ENCODE assay signal across 29 cellular contexts in genomic region chr10:47317251-47317650, GRCh38. TPM values are rescaled to one million over a fixed set of nuclear protein-coding genes. Genes with fewer than 3 reads are reported as not detected.
"Had no signal": no experiment of that assay in that cellular context is flagged by ENCODE, and none has a peak within 500 bp of the region (broad histone marks: within the 10 kb centered on the region; RNA-seq: fewer than 3 reads in every experiment).

No MANE protein-coding gene starts in this region.

- ATAC-seq: activated CD8-positive, alpha-beta T cell treated with anti-CD3 and anti-CD28 coated beads, Interleukin-2, amount 10 ng/mL, durations not matched to agents 7 days and 5 days; Panc1; SK-N-SH treated with all-trans-retinoic acid at 6 μM for 48 hours; WTC11 had no signal

- H3K36me3 ChIP-seq: SJSA1 had no signal

- H3K27ac ChIP-seq: SJSA1 had no signal

- H3K4me3 ChIP-seq: SJSA1 had no signal

- H3K9me3 ChIP-seq: SJSA1 had no signal

- H3K4me1 ChIP-seq: SJSA1 had no signal

- DNase-seq: activated CD4-positive, alpha-beta T cell treated with anti-CD3 and anti-CD28 coated beads for 48 hours; activated CD4-positive, alpha-beta T cell treated with anti-CD3 and anti-CD28 coated beads, Interleukin-2, amount 50 U/mL, for 4 hours; activated CD4-positive, CD25-positive, alpha-beta regulatory T cell treated with anti-CD3 and anti-CD28 coated beads, Interleukin-2, amount 50 U/mL, for 72 hours; activated CD8-positive, alpha-beta memory T cell treated with anti-CD3 and anti-CD28 coated beads, Interleukin-2, amount 50 U/mL, for 48 hours; activated CD8-positive, alpha-beta T cell treated with anti-CD3 and anti-CD28 coated beads, Interleukin-2, amount 10 ng/mL, durations not matched to agents 7 days and 5 days; activated gamma-delta T cell treated with Interleukin-2 at 50 U/mL for 16 hours; activated naive CD4-positive, alpha-beta T cell treated with anti-CD3 and anti-CD28 coated beads, Interleukin-2, amount 10 ng/mL, durations not matched to agents 7 days and 5 days; activated naive CD8-positive, alpha-beta T cell treated with anti-CD3 and anti-CD28 coated beads for 36 hours; activated T-cell treated with anti-CD3 and anti-CD28 coated beads, Interleukin-2, amount 50 U/mL, for 1 hour; IMR-90; Kasumi-1; KBM-7; NCI-H1105 treated with DMSO at 0.1 percent for 48 hours; NCI-H1436 treated with DMSO at 0.1 percent for 48 hours; NCI-H187; NCI-H2081; NCI-H510A treated with DMSO at 0.1 percent for 48 hours; NCI-H69; NK-92 treated with Interleukin-12 subunit alpha and Interleukin-12 subunit beta, amount 100 ng/mL, for 24 hours; OCI-M1; RPMI8226; SHP77; SW 1271 had no signal

RNA-seq across cellular contexts. Expression of gene GDF2, which starts 5.0 kb away (rescaled TPM):
- total RNA-seq: activated CD8-positive, alpha-beta T cell treated with anti-CD3 and anti-CD28 coated beads, Interleukin-2, amount 10 ng/mL, durations not matched to agents 7 days and 5 days; activated naive CD8-positive, alpha-beta T cell treated with anti-CD3 and anti-CD28 coated beads for 36 hours; SJSA1; T-helper 1 cell treated with Interleukin-12 subunit alpha and Interleukin-12 subunit beta and Interleukin-4 antibody, amounts not matched to agents 30 ng/mL and 1 ng/mL, for 36 hours; WTC11 had no signal
- polyA plus RNA-seq: adipose tissue, IMR-90 had no signal

RNA-seq across cellular contexts. Expression of gene GDF10, which starts 17.3 kb away (rescaled TPM):
- total RNA-seq: activated CD8-positive, alpha-beta T cell treated with anti-CD3 and anti-CD28 coated beads, Interleukin-2, amount 10 ng/mL, durations not matched to agents 7 days and 5 days; IMR-90; SJSA1; T-helper 1 cell treated with Interleukin-12 subunit alpha and Interleukin-12 subunit beta and Interleukin-4 antibody, amounts not matched to agents 30 ng/mL and 1 ng/mL, for 36 hours had no signal

RNA-seq across cellular contexts. Expression of gene RBP3, which starts 30.9 kb away (rescaled TPM):
- total RNA-seq: activated CD8-positive, alpha-beta T cell treated with anti-CD3 and anti-CD28 coated beads, Interleukin-2, amount 10 ng/mL, durations not matched to agents 7 days and 5 days; activated naive CD8-positive, alpha-beta T cell treated with anti-CD3 and anti-CD28 coated beads for 36 hours; IMR-90; SJSA1; T-helper 1 cell treated with Interleukin-12 subunit alpha and Interleukin-12 subunit beta and Interleukin-4 antibody, amounts not matched to agents 30 ng/mL and 1 ng/mL, for 36 hours; WTC11 had no signal
- polyA plus RNA-seq: adipose tissue, IMR-90 had no signal
